Comparison of ENCODE assay signal across 10 cellular contexts in the genomic region with DNA sequence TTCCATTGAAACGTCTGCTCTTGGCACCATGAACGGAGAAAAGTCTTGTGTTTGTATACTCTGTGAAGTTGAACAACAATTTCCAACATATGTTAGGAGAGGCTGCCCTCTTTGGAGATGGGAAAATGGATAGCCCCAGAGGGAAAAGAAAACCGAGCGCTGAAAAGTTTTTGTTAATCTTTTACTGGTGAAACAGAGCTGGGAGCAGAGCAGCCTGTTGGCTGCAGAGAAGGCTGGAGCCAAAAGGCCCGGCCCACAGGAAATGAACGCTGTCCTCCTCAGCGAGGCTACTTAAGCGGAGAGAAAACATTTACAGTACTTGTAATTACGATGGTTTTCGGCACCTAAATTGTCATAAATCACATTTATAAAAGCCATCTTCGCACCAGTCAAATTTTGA.
DNase-seq lines count a peak whose midpoint lies in the region; ATAC-seq, FAIRE-seq and TF ChIP-seq lines count a peak whose summit lies in the region.
"Had no signal": no experiment of that assay in that cellular context is flagged by ENCODE, and none has a peak within 500 bp of the region (broad histone marks: within the 10 kb centered on the region; RNA-seq: fewer than 3 reads in every experiment).

No MANE protein-coding gene starts in this region.

- H3K4me2 ChIP-seq in PC-3 (ENCODE audit: low read length): peak overlapping the region; percentile 45; the same call in 1 of the 2 replicates

- intact Hi-C loops in PC-3 (cut with micrococcal nuclease) (no loop called here), pancreas (cut with DNase I) (no loop called here)
- intact Hi-C loops in naive thymus-derived CD4-positive, alpha-beta T cell (cut with micrococcal nuclease): no loop called here

- no peak for TF ChIP-seq CTCF in PC-3 (conservative IDR thresholded peaks at IDR 0.05; ENCODE audit: low read depth, low read length)
- no peak for TF ChIP-seq CTCF in pancreas (IDR thresholded peaks at IDR 0.05)

- H3K4me1 ChIP-seq in PC-3 (ENCODE audit: insufficient read depth, low read length) (peaks cover 7% of the 10 kb centered on the region; the same call in 1 of the 2 replicates), pancreas (peaks cover 0 to 7% (median 5%) of the 10 kb centered on the region in 3 donors)
- H3K4me1 ChIP-seq in naive thymus-derived CD4-positive, alpha-beta T cell (ENCODE audit: control insufficient read depth in 2 of 2, insufficient read depth in 2 of 2, low read length in 2 of 2): no peaks in the 10 kb centered on the region

- H3K4me3 ChIP-seq in PC-3 (ENCODE audit: low read length): peak overlapping the region; percentile 5; the same call in 1 of the 2 replicates
- peak overlapping the region in 2 of 4 donors; percentile 5 to 29 for H3K4me3 ChIP-seq in pancreas
- H3K4me3 ChIP-seq in naive thymus-derived CD4-positive, alpha-beta T cell (ENCODE audit: low read length): no peak overlapping the region

- CTCF ChIA-PET in PC-3 (lab: Charles Lee): interaction anchor here (0.6 kb wide), 1 partner anchor 860 kb away, joined by 3 read pairs; no protein-coding TSS in a partner anchor
- CTCF ChIA-PET in activated CD4-positive, alpha-beta T cell treated with anti-CD3 and anti-CD28 coated beads, Interleukin-2, amount 10 ng/mL, durations not matched to agents 7 days and 5 days (lab: Charles Lee): no interaction called here
- CTCF ChIA-PET in naive thymus-derived CD4-positive, alpha-beta T cell (lab: Charles Lee): no interaction called here

- H3K27ac ChIP-seq in PC-3 (ENCODE audit: low read length) (no peak overlapping the region), pancreas (peak overlapping the region in 1 of 4 donors; percentile 26)
- no peak overlapping the region for H3K27ac ChIP-seq in naive thymus-derived CD4-positive, alpha-beta T cell (ENCODE audit: low read depth, low read length)

- H3K9me2 ChIP-seq in PC-3 (replicated peaks; ENCODE audit: low read length): no peaks in the 10 kb centered on the region

- H3K27me3 Mint-ChIP-seq in activated CD4-positive, alpha-beta T cell treated with anti-CD3 and anti-CD28 coated beads, Interleukin-2, amount 10 ng/mL, durations not matched to agents 7 days and 5 days: no peaks in the 10 kb centered on the region
- H3K27me3 Mint-ChIP-seq in naive thymus-derived CD4-positive, alpha-beta T cell: no peaks in the 10 kb centered on the region
- H3K27me3 Mint-ChIP-seq: stimulated activated naive CD8-positive, alpha-beta T cell treated with anti-CD3 and anti-CD28 coated beads, Interleukin-15, Interleukin-2, amounts not matched to agents 100 ng/mL and 50 ng/mL, for 24 hours had no signal

- H3K36me3 Mint-ChIP-seq in activated CD4-positive, alpha-beta T cell treated with anti-CD3 and anti-CD28 coated beads, Interleukin-2, amount 10 ng/mL, durations not matched to agents 7 days and 5 days (ENCODE audit: low read depth): no peaks in the 10 kb centered on the region
- no peaks in the 10 kb centered on the region for H3K36me3 Mint-ChIP-seq in naive thymus-derived CD4-positive, alpha-beta T cell

- ATAC-seq in PC-3 (peak; percentile 58; the same call in 1 of the 2 replicates), pancreas (peak; percentile 89 to 99 (median 96)), HG02678 (IDR thresholded peaks at IDR 0.05; ENCODE audit: unreplicated experiment) (no peak)
- ATAC-seq in naive thymus-derived CD4-positive, alpha-beta T cell: no peak

- DNase-seq in GM03348 (ENCODE audit: low spot score) (peak; percentile 76), PC-3 (peak; percentile 34), fibroblast of the conjunctiva (ENCODE audit: low read depth) (peak; percentile 81), pancreas (peak; percentile 26 to 63 (median 48)), NCI-H1930 (lab: John Stamatoyannopoulos, UW) (no peak)
- DNase-seq in activated CD4-positive, alpha-beta T cell treated with anti-CD3 and anti-CD28 coated beads, Interleukin-2, amount 10 ng/mL, durations not matched to agents 7 days and 5 days: no peak
- no peak for DNase-seq in naive thymus-derived CD4-positive, alpha-beta T cell

- H3K4me1 Mint-ChIP-seq in activated CD4-positive, alpha-beta T cell treated with anti-CD3 and anti-CD28 coated beads, Interleukin-2, amount 10 ng/mL, durations not matched to agents 7 days and 5 days: no peaks in the 10 kb centered on the region
- H3K4me1 Mint-ChIP-seq in naive thymus-derived CD4-positive, alpha-beta T cell: no peaks in the 10 kb centered on the region

- POLR2A ChIA-PET in PC-3 (lab: Charles Lee; ENCODE audit: unreplicated experiment): no interaction called here
- POLR2A ChIA-PET in activated CD4-positive, alpha-beta T cell treated with anti-CD3 and anti-CD28 coated beads, Interleukin-2, amount 10 ng/mL, durations not matched to agents 7 days and 5 days (lab: Charles Lee): no interaction called here
- POLR2A ChIA-PET in naive thymus-derived CD4-positive, alpha-beta T cell (lab: Charles Lee): no interaction called here

- peak; percentile 70 for FAIRE-seq in pancreas (lab: Jason Lieb, UNC)
- FAIRE-seq: GM18507 had no signal

- H3K36me3 ChIP-seq in PC-3 (ENCODE audit: low read depth, low read length) (no peaks in the 10 kb centered on the region), pancreas (no peaks in the 10 kb centered on the region)
- no peaks in the 10 kb centered on the region for H3K36me3 ChIP-seq in naive thymus-derived CD4-positive, alpha-beta T cell (ENCODE audit: control insufficient read depth in 2 of 3, insufficient read depth in 3 of 3, low read length in 3 of 3)

- H3K9me3 Mint-ChIP-seq in activated CD4-positive, alpha-beta T cell treated with anti-CD3 and anti-CD28 coated beads, Interleukin-2, amount 10 ng/mL, durations not matched to agents 7 days and 5 days: peaks cover 2% of the 10 kb centered on the region
- H3K9me3 Mint-ChIP-seq in naive thymus-derived CD4-positive, alpha-beta T cell: peaks cover 0 to 5% (median 0%) of the 10 kb centered on the region in 11 donors
- H3K9me3 Mint-ChIP-seq: stimulated activated naive CD8-positive, alpha-beta T cell treated with anti-CD3 and anti-CD28 coated beads, Interleukin-15, Interleukin-2, amounts not matched to agents 100 ng/mL and 50 ng/mL, for 24 hours had no signal

- no peak overlapping the region for H3K4me3 Mint-ChIP-seq in activated CD4-positive, alpha-beta T cell treated with anti-CD3 and anti-CD28 coated beads, Interleukin-2, amount 10 ng/mL, durations not matched to agents 7 days and 5 days
- H3K4me3 Mint-ChIP-seq in naive thymus-derived CD4-positive, alpha-beta T cell: no peak overlapping the region
- H3K4me3 Mint-ChIP-seq: stimulated activated naive CD8-positive, alpha-beta T cell treated with anti-CD3 and anti-CD28 coated beads, Interleukin-15, Interleukin-2, amounts not matched to agents 100 ng/mL and 50 ng/mL, for 24 hours had no signal

- no peak overlapping the region for H3K9ac ChIP-seq in PC-3 (ENCODE audit: low read length)

- H3K27me3 ChIP-seq in PC-3 (ENCODE audit: low read length) (no peaks in the 10 kb centered on the region), pancreas (no peaks in the 10 kb centered on the region)
- H3K27me3 ChIP-seq in naive thymus-derived CD4-positive, alpha-beta T cell (ENCODE audit: control insufficient read depth in 2 of 2, insufficient read depth in 2 of 2, low read length in 2 of 2): no peaks in the 10 kb centered on the region

- WGBS in pancreas, 2 donors: 2 to 5% methylated on average over 11 of the region's 11 CpGs

- H3K27ac Mint-ChIP-seq in activated CD4-positive, alpha-beta T cell treated with anti-CD3 and anti-CD28 coated beads, Interleukin-2, amount 10 ng/mL, durations not matched to agents 7 days and 5 days: no peak overlapping the region
- no peak overlapping the region for H3K27ac Mint-ChIP-seq in naive thymus-derived CD4-positive, alpha-beta T cell
- H3K27ac Mint-ChIP-seq: stimulated activated naive CD8-positive, alpha-beta T cell treated with anti-CD3 and anti-CD28 coated beads, Interleukin-15, Interleukin-2, amounts not matched to agents 100 ng/mL and 50 ng/mL, for 24 hours had no signal

- H2AFZ ChIP-seq in PC-3 (ENCODE audit: low read length): peak overlapping the region; percentile 67

- H3K79me2 ChIP-seq in PC-3 (ENCODE audit: low read length): no peaks in the 10 kb centered on the region

- no TSS peak for BruUV-seq in PC-3 (replicated peaks; lab: Mats Ljungman, UMichigan)

- H4K20me1 ChIP-seq in PC-3 (ENCODE audit: low read length): no peaks in the 10 kb centered on the region

- H3K9me3 ChIP-seq in PC-3 (ENCODE audit: low read length) (no peaks in the 10 kb centered on the region), pancreas (no peaks in the 10 kb centered on the region)
- peaks cover 0 to 5% (median 0%) of the 10 kb centered on the region in 3 experiments for H3K9me3 ChIP-seq in naive thymus-derived CD4-positive, alpha-beta T cell (ENCODE audit: control insufficient read depth in 2 of 3, low read length in 3 of 3)

- H3F3A ChIP-seq in PC-3 (ENCODE audit: low read length, unreplicated experiment): no peaks in the 10 kb centered on the region

Comparison
In these comparisons a context has a peak if more than half of its experiments do, and no peak if none do; other contexts are left out.
1. DNase-seq: peak in GM03348 (single experiment), PC-3 (single experiment), fibroblast of the conjunctiva (single experiment) and pancreas (6 of 6); none in activated CD4-positive, alpha-beta T cell treated with anti-CD3 and anti-CD28 coated beads, Interleukin-2, amount 10 ng/mL, durations not matched to agents 7 days and 5 days (single experiment), NCI-H1930 (0 of 2) and naive thymus-derived CD4-positive, alpha-beta T cell (0 of 9).
2. ATAC-seq: peak in PC-3 (single experiment) and pancreas (4 of 4); none in HG02678 (single experiment) and naive thymus-derived CD4-positive, alpha-beta T cell (single experiment).